Comparison of ENCODE assay signal across 1 cellular context in the genomic region with DNA sequence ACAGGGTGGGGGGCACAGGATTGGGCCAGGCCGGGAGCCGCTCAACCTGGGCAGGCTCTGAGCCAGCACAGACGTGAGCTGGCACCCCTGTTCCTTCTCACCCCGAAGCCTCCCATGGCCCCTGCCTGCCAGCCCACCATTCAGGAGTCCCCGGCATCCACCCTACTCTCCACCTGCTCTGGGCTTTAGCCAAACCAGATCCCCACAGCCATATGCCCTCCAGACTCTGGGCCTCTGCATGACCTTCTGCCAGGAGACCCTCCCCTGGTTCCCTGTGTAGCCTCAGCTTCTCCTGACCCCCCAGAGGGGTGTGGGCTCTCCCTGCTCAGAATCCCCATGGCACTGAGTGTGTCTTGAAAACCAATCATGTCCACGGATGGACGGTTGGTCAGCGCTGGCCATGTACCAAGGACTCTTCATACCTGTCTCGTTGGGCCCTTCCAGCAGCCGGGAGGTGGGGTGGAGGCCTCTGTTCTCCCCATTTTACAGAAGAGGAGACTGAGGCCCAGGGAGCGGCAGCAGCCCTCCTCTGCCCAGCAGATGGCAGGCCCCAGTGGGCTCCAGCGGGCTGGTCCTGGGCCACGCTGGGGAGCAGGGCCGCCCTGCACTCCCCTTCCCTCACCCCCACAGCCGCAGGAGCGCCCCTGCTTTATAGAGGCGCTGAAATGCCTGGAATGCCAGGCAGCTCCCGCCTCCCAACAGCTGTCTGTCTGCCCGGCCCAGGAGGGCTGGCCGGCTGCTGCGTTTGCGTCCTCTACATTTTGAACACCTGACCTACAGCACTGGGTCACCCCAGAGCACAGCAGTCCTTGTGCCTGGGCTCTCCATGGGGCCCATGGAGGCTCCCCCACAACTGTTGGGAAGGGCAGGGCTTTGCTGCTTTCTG.
A peak's percentile ranks its signal among the peaks of the same experiment; 100 is the strongest.
TF ChIP-seq lines count a peak whose summit lies in the region.

No MANE protein-coding gene starts in this region.

TF ChIP-seq in HepG2, 621 proteins besides CTCF, POLR2A, EP300 and RAD21:
- TF ChIP-seq CENPX (CRISPR knock-in tag; IDR thresholded peaks at IDR 0.05): no peak
- TF ChIP-seq HOXA3 (CRISPR knock-in tag; IDR thresholded peaks at IDR 0.05): no peak
- TF ChIP-seq, protein P1, sequence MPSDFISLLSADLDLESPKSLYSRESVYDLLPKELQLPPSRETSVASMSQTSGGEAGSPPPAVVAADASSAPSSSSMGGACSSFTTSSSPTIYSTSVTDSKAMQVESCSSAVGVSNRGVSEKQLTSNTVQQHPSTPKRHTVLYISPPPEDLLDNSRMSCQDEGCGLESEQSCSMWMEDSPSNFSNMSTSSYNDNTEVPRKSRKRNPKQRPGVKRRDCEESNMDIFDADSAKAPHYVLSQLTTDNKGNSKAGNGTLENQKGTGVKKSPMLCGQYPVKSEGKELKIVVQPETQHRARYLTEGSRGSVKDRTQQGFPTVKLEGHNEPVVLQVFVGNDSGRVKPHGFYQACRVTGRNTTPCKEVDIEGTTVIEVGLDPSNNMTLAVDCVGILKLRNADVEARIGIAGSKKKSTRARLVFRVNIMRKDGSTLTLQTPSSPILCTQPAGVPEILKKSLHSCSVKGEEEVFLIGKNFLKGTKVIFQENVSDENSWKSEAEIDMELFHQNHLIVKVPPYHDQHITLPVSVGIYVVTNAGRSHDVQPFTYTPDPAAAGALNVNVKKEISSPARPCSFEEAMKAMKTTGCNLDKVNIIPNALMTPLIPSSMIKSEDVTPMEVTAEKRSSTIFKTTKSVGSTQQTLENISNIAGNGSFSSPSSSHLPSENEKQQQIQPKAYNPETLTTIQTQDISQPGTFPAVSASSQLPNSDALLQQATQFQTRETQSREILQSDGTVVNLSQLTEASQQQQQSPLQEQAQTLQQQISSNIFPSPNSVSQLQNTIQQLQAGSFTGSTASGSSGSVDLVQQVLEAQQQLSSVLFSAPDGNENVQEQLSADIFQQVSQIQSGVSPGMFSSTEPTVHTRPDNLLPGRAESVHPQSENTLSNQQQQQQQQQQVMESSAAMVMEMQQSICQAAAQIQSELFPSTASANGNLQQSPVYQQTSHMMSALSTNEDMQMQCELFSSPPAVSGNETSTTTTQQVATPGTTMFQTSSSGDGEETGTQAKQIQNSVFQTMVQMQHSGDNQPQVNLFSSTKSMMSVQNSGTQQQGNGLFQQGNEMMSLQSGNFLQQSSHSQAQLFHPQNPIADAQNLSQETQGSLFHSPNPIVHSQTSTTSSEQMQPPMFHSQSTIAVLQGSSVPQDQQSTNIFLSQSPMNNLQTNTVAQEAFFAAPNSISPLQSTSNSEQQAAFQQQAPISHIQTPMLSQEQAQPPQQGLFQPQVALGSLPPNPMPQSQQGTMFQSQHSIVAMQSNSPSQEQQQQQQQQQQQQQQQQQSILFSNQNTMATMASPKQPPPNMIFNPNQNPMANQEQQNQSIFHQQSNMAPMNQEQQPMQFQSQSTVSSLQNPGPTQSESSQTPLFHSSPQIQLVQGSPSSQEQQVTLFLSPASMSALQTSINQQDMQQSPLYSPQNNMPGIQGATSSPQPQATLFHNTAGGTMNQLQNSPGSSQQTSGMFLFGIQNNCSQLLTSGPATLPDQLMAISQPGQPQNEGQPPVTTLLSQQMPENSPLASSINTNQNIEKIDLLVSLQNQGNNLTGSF (CRISPR knock-in tag; IDR thresholded peaks at IDR 0.05): no peak
- peak; percentile 8 for TF ChIP-seq TEAD3 (CRISPR knock-in tag; optimal IDR thresholded peaks at IDR 0.05; ENCODE audit: borderline replicate concordance)
- no peak for TF ChIP-seq HOXD1 (CRISPR knock-in tag; IDR thresholded peaks at IDR 0.05)
- peak; percentile 81 for TF ChIP-seq ZNF629 (CRISPR knock-in tag; conservative IDR thresholded peaks at IDR 0.05)
